In genomic region chr2:218368621-218369153, GRCh38 we compare ENCODE assay signal across 8 cellular contexts. TPM values are rescaled to one million over a fixed set of nuclear protein-coding genes. Genes with fewer than 3 reads are reported as not detected.
DNase-seq lines count a peak whose midpoint lies in the region; ATAC-seq and TF ChIP-seq lines count a peak whose summit lies in the region.

No MANE protein-coding gene starts in this region.

- no peak overlapping the region for H3K27ac Mint-ChIP-seq in activated naive CD4-positive, alpha-beta T cell treated with anti-CD3 and anti-CD28 coated beads, Interleukin-2, amount 50 U/mL, for 24 hours
- no peak overlapping the region for H3K27ac Mint-ChIP-seq in activated T-helper 17 cell treated with anti-CD3 and anti-CD28 coated beads, Interleukin-2, amount 50 U/mL, for 72 hours

- H3K4me3 ChIP-seq in liver (ENCODE audit: low read depth in 1 of 3, low read length in 3 of 3) (no peak overlapping the region), upper lobe of right lung (peak overlapping the region; percentile 65)

- H3K9me3 ChIP-seq in liver (ENCODE audit: control insufficient read depth in 4 of 4, low read length in 3 of 4), result no peaks in the 10 kb centered on the region
- H3K9me3 ChIP-seq in upper lobe of right lung, result no peaks in the 10 kb centered on the region

- no peaks in the 10 kb centered on the region for H3K9me3 Mint-ChIP-seq in activated naive CD4-positive, alpha-beta T cell treated with anti-CD3 and anti-CD28 coated beads, Interleukin-2, amount 50 U/mL, for 24 hours
- no peaks in the 10 kb centered on the region for H3K9me3 Mint-ChIP-seq in activated T-helper 17 cell treated with anti-CD3 and anti-CD28 coated beads, Interleukin-2, amount 50 U/mL, for 72 hours

- WGBS in liver, result 48% methylated on average over 27 of the region's 27 CpGs

- H3K4me1 ChIP-seq in liver (ENCODE audit: control insufficient read depth in 4 of 4, insufficient read depth in 4 of 4, low read length in 3 of 4), result peaks cover 0 to 5% (median under 1%) of the 10 kb centered on the region in 4 donors
- H3K4me1 ChIP-seq in upper lobe of right lung, result peaks cover 36% of the 10 kb centered on the region

- no peak for DNase-seq in activated naive CD4-positive, alpha-beta T cell treated with anti-CD3 and anti-CD28 coated beads, Interleukin-2, amount 50 U/mL, for 16 hours
- DNase-seq in upper lobe of right lung (peak; percentile 72), midbrain (lab: John Stamatoyannopoulos, UW) (no peak), NAMALWA (ENCODE audit: low spot score) (no peak)
- no peak for DNase-seq in stimulated activated CD4-positive, alpha-beta T cell treated with anti-CD3 and anti-CD28 coated beads, Interleukin-2, amount 100 ng/mL, for 48 hours

- H3K27me3 ChIP-seq in liver (ENCODE audit: control insufficient read depth in 4 of 4, insufficient read depth in 4 of 4, low read length in 3 of 4), result no peaks in the 10 kb centered on the region
- no peaks in the 10 kb centered on the region for H3K27me3 ChIP-seq in upper lobe of right lung

- intact Hi-C loops in upper lobe of right lung (cut with DNase I), result no loop called here

- peak overlapping the region; percentile 4 to 80 for H3K27ac ChIP-seq in liver (ENCODE audit: low read depth in 1 of 2, low read length in 2 of 2)
- H3K27ac ChIP-seq in upper lobe of right lung, result peak overlapping the region; percentile 98

- no peak for ATAC-seq in activated T-helper 17 cell treated with anti-CD3 and anti-CD28 coated beads, Interleukin-2, amount 50 U/mL, for 72 hours (replicated peaks)
- peak; percentile 13 for ATAC-seq in upper lobe of right lung

- TF ChIP-seq RAD21 in liver (IDR thresholded peaks at IDR 0.05), result no peak

- H3K4me3 Mint-ChIP-seq in activated naive CD4-positive, alpha-beta T cell treated with anti-CD3 and anti-CD28 coated beads, Interleukin-2, amount 50 U/mL, for 24 hours, result peak overlapping the region; percentile 52
- H3K4me3 Mint-ChIP-seq in activated T-helper 17 cell treated with anti-CD3 and anti-CD28 coated beads, Interleukin-2, amount 50 U/mL, for 72 hours, result peak overlapping the region; percentile 70

- no peak for TF ChIP-seq CTCF in liver (IDR thresholded peaks at IDR 0.05; ENCODE audit: low read depth, low read length, missing input control)
- TF ChIP-seq CTCF in upper lobe of right lung (IDR thresholded peaks at IDR 0.05), result no peak

- H3K36me3 ChIP-seq in liver (ENCODE audit: control insufficient read depth in 4 of 4, insufficient read depth in 3 of 4, low read depth in 1 of 4, low read length in 3 of 4), result no peaks in the 10 kb centered on the region
- H3K36me3 ChIP-seq in upper lobe of right lung, result no peaks in the 10 kb centered on the region

- peaks cover 28% of the 10 kb centered on the region for H3K4me1 Mint-ChIP-seq in activated naive CD4-positive, alpha-beta T cell treated with anti-CD3 and anti-CD28 coated beads, Interleukin-2, amount 50 U/mL, for 24 hours
- H3K4me1 Mint-ChIP-seq in activated T-helper 17 cell treated with anti-CD3 and anti-CD28 coated beads, Interleukin-2, amount 50 U/mL, for 72 hours, result peaks cover 7% of the 10 kb centered on the region

- no peak overlapping the region for H3K9ac ChIP-seq in liver (ENCODE audit: low read depth in 1 of 2, low read length in 2 of 2)

- no peaks in the 10 kb centered on the region for H3K36me3 Mint-ChIP-seq in activated naive CD4-positive, alpha-beta T cell treated with anti-CD3 and anti-CD28 coated beads, Interleukin-2, amount 50 U/mL, for 24 hours
- no peaks in the 10 kb centered on the region for H3K36me3 Mint-ChIP-seq in activated T-helper 17 cell treated with anti-CD3 and anti-CD28 coated beads, Interleukin-2, amount 50 U/mL, for 72 hours (ENCODE audit: low read depth)

- no peaks in the 10 kb centered on the region for H3K27me3 Mint-ChIP-seq in activated naive CD4-positive, alpha-beta T cell treated with anti-CD3 and anti-CD28 coated beads, Interleukin-2, amount 50 U/mL, for 24 hours
- no peaks in the 10 kb centered on the region for H3K27me3 Mint-ChIP-seq in activated T-helper 17 cell treated with anti-CD3 and anti-CD28 coated beads, Interleukin-2, amount 50 U/mL, for 72 hours

TF ChIP-seq in liver, 16 proteins besides CTCF, POLR2A, EP300 and RAD21:
- TF ChIP-seq MAX (IDR thresholded peaks at IDR 0.05) (no peak), ZBTB33 (IDR thresholded peaks at IDR 0.05) (no peak), HNF4A (conservative IDR thresholded peaks at IDR 0.05) (no peak), SP1 (IDR thresholded peaks at IDR 0.05) (no peak), HNF4G (IDR thresholded peaks at IDR 0.05) (no peak), FOXA1 (IDR thresholded peaks at IDR 0.05) (no peak), ATF3 (IDR thresholded peaks at IDR 0.05) (no peak), FOXA2 (IDR thresholded peaks at IDR 0.05) (no peak), RXRA (IDR thresholded peaks at IDR 0.05) (no peak), YY1 (IDR thresholded peaks at IDR 0.05) (no peak), JUND (IDR thresholded peaks at IDR 0.05) (no peak), EGR1 (IDR thresholded peaks at IDR 0.05; ENCODE audit: low read depth in 2 of 2) (no peak), GABPA (IDR thresholded peaks at IDR 0.05 in 1 of 2, conservative IDR thresholded peaks at IDR 0.05 in 1 of 2) (no peak), REST (IDR thresholded peaks at IDR 0.05) (no peak), TAF1 (conservative IDR thresholded peaks at IDR 0.05) (no peak), NR2F2 (IDR thresholded peaks at IDR 0.05) (no peak)

RNA-seq across cellular contexts. Expression of gene CATIP, which starts 12.0 kb away (rescaled TPM):
- total RNA-seq in activated T-helper 17 cell treated with anti-CD3 and anti-CD28 coated beads, Interleukin-2, amount 50 U/mL, for 72 hours, result not detected
- total RNA-seq in liver, result not detected
- polyA plus RNA-seq in liver, result under 1 TPM; 0.05 to 0.35 TPM
- 0.64 TPM for total RNA-seq in upper lobe of right lung

RNA-seq across cellular contexts. Expression of gene SLC11A1, which starts 13.4 kb away (rescaled TPM):
- under 1 TPM; 0.09 to 0.19 TPM for total RNA-seq in activated T-helper 17 cell treated with anti-CD3 and anti-CD28 coated beads, Interleukin-2, amount 50 U/mL, for 72 hours
- 10 to 100 TPM in 1 of 2 donors, 1 to 10 TPM in 1; 1.4 to 23.0 TPM for total RNA-seq in liver
- polyA plus RNA-seq in liver, result 1 to 10 TPM; 2.7 to 3.8 TPM
- total RNA-seq in upper lobe of right lung, result 302 TPM

RNA-seq across cellular contexts. Expression of gene CTDSP1, which starts 31.0 kb away (rescaled TPM):
- 100 to 1,000 TPM; 126 to 197 TPM for total RNA-seq in activated T-helper 17 cell treated with anti-CD3 and anti-CD28 coated beads, Interleukin-2, amount 50 U/mL, for 72 hours
- total RNA-seq in liver (10 to 100 TPM; 46.6 to 66.5 TPM), upper lobe of right lung (169 TPM)
- polyA plus RNA-seq in liver, result 10 to 100 TPM; 38.3 to 76.5 TPM

RNA-seq across cellular contexts. Expression of gene VIL1, which starts 50.2 kb away (rescaled TPM):
- total RNA-seq in activated T-helper 17 cell treated with anti-CD3 and anti-CD28 coated beads, Interleukin-2, amount 50 U/mL, for 72 hours, result under 1 TPM in 1 of 2 donors, not detected in 1; 0.34 TPM
- total RNA-seq in liver (10 to 100 TPM; 42.3 to 72.0 TPM), upper lobe of right lung (not detected)
- polyA plus RNA-seq in liver, result 10 to 100 TPM; 16.4 to 21.0 TPM

Comparison
In these comparisons a context has a peak if more than half of its experiments do, and no peak if none do; other contexts are left out.
1. RNA of gene SLC11A1, which starts 13.4 kb away (total RNA-seq): 302 TPM in upper lobe of right lung (single experiment); 1.4 to 23.0 TPM in liver and 0.09 to 0.19 TPM in activated T-helper 17 cell treated with anti-CD3 and anti-CD28 coated beads, Interleukin-2, amount 50 U/mL, for 72 hours; every median in the first group is over 10 times any median in the second.